Comparison of ENCODE assay signal across 1 cellular context in the genomic region with DNA sequence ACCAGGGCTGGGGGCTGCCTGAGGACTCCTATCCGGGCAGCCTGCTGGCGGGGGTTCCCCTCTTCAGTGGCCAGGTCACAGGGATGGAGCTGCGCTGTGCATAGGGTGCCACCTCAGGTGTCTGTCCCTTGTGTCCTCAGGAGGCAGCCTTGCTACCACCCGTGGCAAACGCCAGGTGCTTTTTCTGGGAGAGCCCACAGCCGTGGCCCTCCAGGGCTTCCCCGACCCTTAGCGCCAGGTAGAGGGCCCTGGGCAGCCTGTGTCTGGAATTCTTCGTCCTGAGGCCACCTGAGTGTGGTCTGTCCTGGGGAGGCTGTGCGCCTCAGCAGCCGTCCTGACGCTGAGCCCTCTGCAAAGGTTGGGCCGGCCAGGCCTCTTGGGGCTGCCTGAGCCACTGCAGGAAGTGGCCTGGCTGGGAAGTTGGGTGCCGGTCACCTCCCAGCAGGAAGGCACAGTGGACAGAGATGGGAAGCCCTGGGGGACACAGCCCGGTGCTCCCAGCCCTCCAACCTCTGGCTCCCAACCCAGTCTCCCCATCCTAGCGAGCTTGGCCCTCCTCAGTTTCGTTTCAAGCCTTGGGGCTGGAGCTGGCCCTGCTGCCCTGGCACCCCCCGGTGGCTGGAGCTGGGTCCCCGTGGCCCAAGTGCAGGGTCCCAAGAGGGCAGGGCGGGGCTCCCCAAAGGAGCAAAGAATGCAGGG.
TF ChIP-seq lines count a peak whose summit lies in the region.

No MANE protein-coding gene starts in this region.

TF ChIP-seq in K562, 482 proteins besides CTCF, POLR2A, EP300 and RAD21:
- TF ChIP-seq POLR2AphosphoS5 (IDR thresholded peaks at IDR 0.05; ENCODE audit: control insufficient read depth, insufficient read depth, low read depth, low read length) (peak; percentile 36; the same call in 1 of the 2 replicates), RBFOX2 (IDR thresholded peaks at IDR 0.05; ENCODE audit: low read depth, low read length) (0 out of 2 replicates have a peak, but pooled peaks have one; percentile 35), MYNN (IDR thresholded peaks at IDR 0.05) (peak; percentile 11; the same call in 1 of the 2 replicates), MYNN (CRISPR knock-in tag; IDR thresholded peaks at IDR 0.05) (no peak), POLR2AphosphoS2 (IDR thresholded peaks at IDR 0.05; ENCODE audit: low read length) (0 out of 2 replicates have a peak, but pooled peaks have one; percentile 29), TBP (optimal IDR thresholded peaks at IDR 0.05; ENCODE audit: low read depth, low read length) (no peak), ILF3 (IDR thresholded peaks at IDR 0.05; ENCODE audit: borderline replicate concordance) (0 out of 2 replicates have a peak, but pooled peaks have one; percentile 55), THRAP3 (IDR thresholded peaks at IDR 0.05; ENCODE audit: borderline replicate concordance) (0 out of 2 replicates have a peak, but pooled peaks have one; percentile 13), POLR2G (IDR thresholded peaks at IDR 0.05; ENCODE audit: low read depth, low read length) (peak; percentile 81), MAFK (IDR thresholded peaks at IDR 0.05; ENCODE audit: low read length) (no peak), FIP1L1 (IDR thresholded peaks at IDR 0.05; ENCODE audit: low read depth, low read length, poor library complexity, severe bottlenecking) (peak; percentile 42), ZFP30 (CRISPR knock-in tag; IDR thresholded peaks at IDR 0.05; ENCODE audit: borderline replicate concordance) (no peak), SUPT5H (IDR thresholded peaks at IDR 0.05) (peak; percentile 53; the same call in 1 of the 2 replicates), CCNT2 (IDR thresholded peaks at IDR 0.05; ENCODE audit: borderline replicate concordance, extremely low read depth, insufficient read length, low read depth, low read length) (peak; percentile 27)
